In the genomic region with DNA sequence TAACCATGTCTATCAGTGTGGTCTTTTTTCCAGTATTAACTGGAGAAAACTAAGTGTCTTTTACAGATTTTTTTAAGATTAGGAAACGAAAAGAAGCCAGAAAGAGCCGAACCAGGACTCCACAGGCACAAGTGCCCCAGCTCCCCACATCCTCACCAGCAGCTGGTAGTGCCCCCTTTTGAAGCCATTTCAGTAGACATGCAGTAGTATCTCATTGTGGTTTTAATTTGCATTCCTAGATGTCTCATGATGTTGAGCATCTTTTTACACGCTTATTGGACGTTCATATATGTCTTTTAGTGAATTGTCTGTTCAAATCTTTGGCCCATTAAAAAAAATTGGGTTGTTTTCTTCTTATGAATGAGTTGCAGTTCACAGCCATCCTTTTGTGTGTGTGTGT, we compare ENCODE assay signal across 23 cellular contexts. TPM values are rescaled to one million over a fixed set of nuclear protein-coding genes. Genes with fewer than 3 reads are reported as not detected.
"Had no signal": no experiment of that assay in that cellular context is flagged by ENCODE, and none has a peak within 500 bp of the region (broad histone marks: within the 10 kb centered on the region; RNA-seq: fewer than 3 reads in every experiment).

No MANE protein-coding gene starts in this region.

- H3K4me3 Mint-ChIP-seq: activated T-helper 1 cell treated with anti-CD3 and anti-CD28 coated beads, Interleukin-12 subunit alpha, Interleukin-12 subunit beta, Interleukin-2, Interleukin-4 antibody, amounts not matched to agents 30 ng/mL and 10 ng/mL and 1 ng/mL, durations not matched to agents 14 hours and 24 hours and 36 hours; central memory CD8-positive, alpha-beta T cell; endodermal cell; natural killer cell had no signal

- H3K36me3 ChIP-seq: ascending aorta, colonic mucosa, neutrophil, stomach, upper lobe of left lung had no signal

- H3K9ac ChIP-seq: parathyroid adenoma had no signal

- H3K4me2 ChIP-seq: smooth muscle cell had no signal

- DNase-seq: colonic mucosa; endodermal cell; foreskin melanocyte; glutamatergic neuron; hippocampal formation; left cardiac atrium; mesenchymal stem cell; natural killer cell; stimulated activated CD4-positive, alpha-beta T cell treated with anti-CD3 and anti-CD28 coated beads, Interleukin-4, amount 100 ng/mL, for 1 hour; stomach; SW 1271; T-helper 9 cell; testis; upper lobe of left lung had no signal

- H3K9me3 ChIP-seq: ascending aorta, colonic mucosa, neutrophil, stomach, testis, upper lobe of left lung had no signal

- H3K27ac Mint-ChIP-seq: activated T-helper 1 cell treated with anti-CD3 and anti-CD28 coated beads, Interleukin-12 subunit alpha, Interleukin-12 subunit beta, Interleukin-2, Interleukin-4 antibody, amounts not matched to agents 30 ng/mL and 10 ng/mL and 1 ng/mL, durations not matched to agents 14 hours and 24 hours and 36 hours; endodermal cell; natural killer cell had no signal

- H3K36me3 Mint-ChIP-seq: natural killer cell had no signal

- H3K4me1 ChIP-seq: colonic mucosa, parathyroid adenoma had no signal

- H3K4me3 ChIP-seq: ascending aorta, colonic mucosa, smooth muscle cell, stomach, testis, upper lobe of left lung had no signal

- H3K27me3 Mint-ChIP-seq: central memory CD8-positive, alpha-beta T cell had no signal

- H3K79me2 ChIP-seq: parathyroid adenoma had no signal

- H3K9me3 Mint-ChIP-seq: central memory CD8-positive, alpha-beta T cell; endodermal cell; natural killer cell had no signal

- H2AFZ ChIP-seq: parathyroid adenoma had no signal

- H3K27me3 ChIP-seq: ascending aorta, testis, upper lobe of left lung had no signal

- ATAC-seq: left cardiac atrium, natural killer cell, sciatic nerve had no signal

- H3K27ac ChIP-seq: ascending aorta, colonic mucosa, neutrophil, parathyroid adenoma, stomach, testis, upper lobe of left lung had no signal

RNA-seq across cellular contexts. Expression of gene CMTM2, which starts 20.5 kb away (rescaled TPM):
- total RNA-seq: ascending aorta, colonic mucosa, endodermal cell, fibroblast of lung, mucosa of gallbladder, smooth muscle cell, stomach had no signal

RNA-seq across cellular contexts. Expression of gene CMTM1, which starts 33.5 kb away (rescaled TPM):
- total RNA-seq: ascending aorta, stomach had no signal

RNA-seq across cellular contexts. Expression of gene CKLF, which starts 47.4 kb away (rescaled TPM):
- total RNA-seq: ascending aorta had no signal
